In genomic region chr3:188119846-188120245, GRCh38 we compare ENCODE assay signal across 28 cellular contexts.
"Had no signal": no experiment of that assay in that cellular context is flagged by ENCODE, and none has a peak within 500 bp of the region (broad histone marks: within the 10 kb centered on the region; RNA-seq: fewer than 3 reads in every experiment).

No MANE protein-coding gene starts in this region.

- H3K9me3 ChIP-seq: right atrium auricular region, thyroid gland, vagina had no signal

- H3K36me3 ChIP-seq: gastroesophageal sphincter, heart left ventricle, neural progenitor cell, right atrium auricular region, stomach, thyroid gland, vagina had no signal

- H3K27ac ChIP-seq: epithelial cell of prostate, gastroesophageal sphincter, heart left ventricle, neural progenitor cell, parathyroid adenoma, right atrium auricular region, stomach, thyroid gland, vagina had no signal

- H3K36me3 Mint-ChIP-seq: immature natural killer cell, memory B cell, mesothelial cell of epicardium, neural progenitor cell had no signal

- H3K4me1 Mint-ChIP-seq: immature natural killer cell had no signal

- H3K4me3 Mint-ChIP-seq: immature natural killer cell; memory B cell; mesothelial cell of epicardium; naive thymus-derived CD4-positive, alpha-beta T cell; nephron; neural progenitor cell had no signal

- H3K4me3 ChIP-seq: gastroesophageal sphincter, heart left ventricle, lung, neural progenitor cell, right atrium auricular region, smooth muscle cell, stomach, thyroid gland, vagina had no signal

- H3K27me3 Mint-ChIP-seq: memory B cell had no signal

- H3K9me3 Mint-ChIP-seq: memory B cell; mesothelial cell of epicardium; naive thymus-derived CD4-positive, alpha-beta T cell; nephron; neural progenitor cell had no signal

- DNase-seq: cortex of kidney; foreskin fibroblast; heart left ventricle; hippocampal formation; immature natural killer cell; naive thymus-derived CD4-positive, alpha-beta T cell; stimulated activated CD4-positive, alpha-beta T cell treated with anti-CD3 and anti-CD28 coated beads, Interleukin-12 subunit alpha, Interleukin-12 subunit beta, amount 100 ng/mL, for 4 hours; stimulated activated CD4-positive, alpha-beta T cell treated with anti-CD3 and anti-CD28 coated beads, Interleukin-1b, Interleukin-23, amount 100 ng/mL, for 48 hours; stimulated activated CD4-positive, alpha-beta T cell treated with anti-CD3 and anti-CD28 coated beads, Interleukin-4, amount 100 ng/mL, for 1 hour; stimulated activated CD8-positive, alpha-beta memory T cell treated with anti-CD3 and anti-CD28 coated beads, Interleukin-4, amount 100 ng/mL, for 48 hours; stimulated activated naive CD4-positive, alpha-beta T cell treated with Interleukin-2 at 50 U/mL for 16 hours; stomach; thyroid gland had no signal

- H3K27me3 ChIP-seq: gastroesophageal sphincter, heart left ventricle, neural progenitor cell, right atrium auricular region, stomach, thyroid gland, vagina had no signal

- H3K4me1 ChIP-seq: parathyroid adenoma, right atrium auricular region, thyroid gland, vagina had no signal

- H3K27ac Mint-ChIP-seq: immature natural killer cell; memory B cell; mesothelial cell of epicardium; naive thymus-derived CD4-positive, alpha-beta T cell; nephron; neural progenitor cell; progenitor cell of endocrine pancreas had no signal

- ATAC-seq: esophagus mucosa; gastroesophageal sphincter; heart left ventricle; left lobe of liver; naive thymus-derived CD4-positive, alpha-beta T cell; sciatic nerve had no signal

- H3K9ac ChIP-seq: neural progenitor cell, parathyroid adenoma had no signal
